Comparison of ENCODE assay signal across 1 cellular context in the genomic region with DNA sequence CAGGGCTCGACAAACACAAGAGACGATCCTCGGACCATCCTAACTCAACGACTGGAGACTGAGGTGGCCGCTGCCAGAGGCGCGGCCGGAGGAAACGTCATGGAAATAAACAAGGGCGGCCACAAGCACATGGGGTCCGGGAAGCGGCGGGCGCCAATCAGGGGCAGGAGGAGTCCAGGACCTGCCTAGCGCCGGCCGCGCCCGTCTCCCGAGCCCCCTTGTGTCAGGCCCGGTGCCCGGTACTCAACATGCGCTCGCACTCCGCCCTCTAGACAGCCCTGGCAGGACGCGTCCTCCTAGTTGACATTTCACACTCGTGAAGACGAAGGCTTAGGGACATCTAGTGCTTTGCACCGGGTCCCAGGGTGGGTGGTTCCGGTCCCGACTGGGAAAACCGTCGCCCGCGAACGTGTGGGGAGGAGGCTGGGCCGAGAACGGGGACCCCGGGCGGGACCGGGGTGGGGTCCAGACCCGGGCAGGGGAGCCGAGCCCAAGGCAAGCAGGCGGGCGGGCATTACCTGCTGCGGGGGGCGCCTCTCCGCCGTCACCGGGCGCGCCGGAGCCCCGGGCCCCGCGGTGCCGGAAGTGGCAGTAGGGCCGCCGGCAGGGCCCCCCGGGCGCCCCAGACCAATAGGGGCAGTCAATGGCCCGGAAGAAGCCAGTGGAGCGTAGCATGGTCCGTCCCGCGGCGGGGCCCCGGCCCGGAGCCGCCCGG.
TF ChIP-seq lines count a peak whose summit lies in the region.

No MANE protein-coding gene starts in this region.

TF ChIP-seq in IMR-90, 13 proteins besides CTCF, POLR2A, EP300 and RAD21:
- TF ChIP-seq NFE2L2 (IDR thresholded peaks at IDR 0.05; ENCODE audit: low read depth, low read length) (no peak), BHLHE40 (IDR thresholded peaks at IDR 0.05; ENCODE audit: low read depth, low read length) (no peak), MXI1 (IDR thresholded peaks at IDR 0.05; ENCODE audit: borderline replicate concordance, low read depth, low read length) (peak; percentile 88), SMC3 (IDR thresholded peaks at IDR 0.05; ENCODE audit: low read depth, low read length) (no peak), RCOR1 (IDR thresholded peaks at IDR 0.05; ENCODE audit: insufficient replicate concordance, low read length) (no peak), FOS (IDR thresholded peaks at IDR 0.05; ENCODE audit: low read depth, low read length) (no peak), RFX5 (IDR thresholded peaks at IDR 0.05; ENCODE audit: low read depth, low read length) (no peak), CHD1 (IDR thresholded peaks at IDR 0.05; ENCODE audit: low read depth, low read length) (no peak; the same call in 1 of the 2 replicates), MAFK (IDR thresholded peaks at IDR 0.05; ENCODE audit: low read depth, low read length) (no peak), CEBPB (IDR thresholded peaks at IDR 0.05; ENCODE audit: low read depth, low read length) (no peak), MAZ (IDR thresholded peaks at IDR 0.05; ENCODE audit: borderline replicate concordance, low read depth, low read length) (no peak)
- TF ChIP-seq, protein P1, sequence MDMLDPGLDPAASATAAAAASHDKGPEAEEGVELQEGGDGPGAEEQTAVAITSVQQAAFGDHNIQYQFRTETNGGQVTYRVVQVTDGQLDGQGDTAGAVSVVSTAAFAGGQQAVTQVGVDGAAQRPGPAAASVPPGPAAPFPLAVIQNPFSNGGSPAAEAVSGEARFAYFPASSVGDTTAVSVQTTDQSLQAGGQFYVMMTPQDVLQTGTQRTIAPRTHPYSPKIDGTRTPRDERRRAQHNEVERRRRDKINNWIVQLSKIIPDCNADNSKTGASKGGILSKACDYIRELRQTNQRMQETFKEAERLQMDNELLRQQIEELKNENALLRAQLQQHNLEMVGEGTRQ (IDR thresholded peaks at IDR 0.05; ENCODE audit: low read depth, low read length) = peak; percentile 49
- TF ChIP-seq, protein P2, sequence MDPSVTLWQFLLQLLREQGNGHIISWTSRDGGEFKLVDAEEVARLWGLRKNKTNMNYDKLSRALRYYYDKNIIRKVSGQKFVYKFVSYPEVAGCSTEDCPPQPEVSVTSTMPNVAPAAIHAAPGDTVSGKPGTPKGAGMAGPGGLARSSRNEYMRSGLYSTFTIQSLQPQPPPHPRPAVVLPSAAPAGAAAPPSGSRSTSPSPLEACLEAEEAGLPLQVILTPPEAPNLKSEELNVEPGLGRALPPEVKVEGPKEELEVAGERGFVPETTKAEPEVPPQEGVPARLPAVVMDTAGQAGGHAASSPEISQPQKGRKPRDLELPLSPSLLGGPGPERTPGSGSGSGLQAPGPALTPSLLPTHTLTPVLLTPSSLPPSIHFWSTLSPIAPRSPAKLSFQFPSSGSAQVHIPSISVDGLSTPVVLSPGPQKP (IDR thresholded peaks at IDR 0.05; ENCODE audit: borderline replicate concordance, low read depth, low read length) = no peak
